Comparison of ENCODE assay signal across 10 cellular contexts in the genomic region with DNA sequence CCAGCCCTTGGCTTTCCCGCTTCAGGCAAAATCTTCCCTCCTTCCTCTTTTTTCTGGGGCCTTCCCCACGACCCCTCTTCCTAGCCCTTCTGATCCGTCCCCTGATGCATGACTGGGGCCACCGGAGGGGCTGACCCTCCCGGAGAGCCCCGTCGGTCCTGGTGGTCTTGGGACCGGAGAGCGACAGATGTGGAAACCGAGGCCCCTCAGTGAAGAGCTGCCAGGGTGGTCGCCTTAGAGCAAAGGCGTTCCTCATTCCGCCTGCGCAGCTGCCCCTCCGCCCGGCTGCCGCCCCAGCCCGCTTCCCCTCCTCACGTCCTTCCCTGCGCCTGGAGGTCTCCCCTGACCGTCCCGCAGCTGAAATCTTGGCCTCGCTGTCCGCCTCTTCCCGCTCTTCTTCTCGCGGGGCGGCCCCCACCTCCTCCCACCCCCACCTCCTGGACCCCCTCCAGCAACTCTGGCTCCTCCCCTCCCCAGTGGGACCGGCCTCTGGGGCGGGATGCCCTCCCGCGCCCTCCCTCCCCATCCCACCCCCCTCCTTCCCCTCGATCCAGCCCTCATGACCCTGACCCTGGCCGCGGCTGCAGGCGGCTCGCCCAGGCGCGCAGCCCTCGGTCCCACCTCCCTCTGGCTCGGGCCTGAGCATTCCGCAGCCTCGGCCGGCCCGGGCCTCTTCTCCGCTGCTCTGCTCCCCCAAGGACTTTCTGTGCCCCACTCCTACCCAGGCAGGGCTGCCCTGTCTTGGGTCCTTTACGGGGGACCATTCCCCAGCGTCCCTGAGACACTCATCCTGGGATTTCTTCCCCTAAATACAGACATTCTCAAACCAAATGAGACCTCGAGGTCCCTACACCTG. TPM values are rescaled to one million over a fixed set of nuclear protein-coding genes. Genes with fewer than 3 reads are reported as not detected.
DNase-seq lines count a peak whose midpoint lies in the region; ATAC-seq and TF ChIP-seq lines count a peak whose summit lies in the region.
"Had no signal": no experiment of that assay in that cellular context is flagged by ENCODE, and none has a peak within 500 bp of the region (broad histone marks: within the 10 kb centered on the region; RNA-seq: fewer than 3 reads in every experiment).

A gene (minus strand): TSS at position 367 of the 856 bp plus-strand sequence. CDS start 1,020 bp downstream, outside the sequence.

- intact Hi-C loops in breast epithelium (cut with DNase I; ENCODE audit: low total_unique reads) (no loop called here), mammary epithelial cell (cut with micrococcal nuclease) (no loop called here), uterus (cut with DNase I; ENCODE audit: low total_unique reads) (no loop called here)

- CTCF ChIA-PET in mammary epithelial cell (lab: Charles Lee; ENCODE audit: low non-redundant PET): no interaction called here

- no peak within 1 kb of the TSS for H3K4ac ChIP-seq in neuronal stem cell (ENCODE audit: low read length)

- no TSS peak for BruUV-seq in mammary epithelial cell (replicated peaks; lab: Mats Ljungman, UMichigan)

- H2BK5ac ChIP-seq in neuronal stem cell (ENCODE audit: low read length): peak within 1 kb of the TSS; percentile 43

- no peaks in the 10 kb centered on the region for H3K79me1 ChIP-seq in neuronal stem cell (ENCODE audit: low read depth, low read length)

- ATAC-seq in GM18909 (IDR thresholded peaks at IDR 0.05; ENCODE audit: poor library complexity, unreplicated experiment) (no peak), HG03457 (IDR thresholded peaks at IDR 0.05; ENCODE audit: unreplicated experiment) (no peak)
- ATAC-seq: HCT116 had no signal

- no peaks in the 10 kb centered on the region for H3K27me3 ChIP-seq in breast epithelium
- peaks cover 21% of the 10 kb centered on the region for H3K27me3 ChIP-seq in mammary epithelial cell (ENCODE audit: insufficient read depth, low read length)
- H3K27me3 ChIP-seq in hepatocyte: peaks cover 22% of the 10 kb centered on the region
- peaks cover 13 to 49% (median 37%) of the 10 kb centered on the region in 3 experiments for H3K27me3 ChIP-seq in neuronal stem cell (ENCODE audit: control insufficient read depth in 3 of 3, insufficient read depth in 3 of 3, low read depth in 1 of 3, low read length in 3 of 3)
- H3K27me3 ChIP-seq in uterus: no peaks in the 10 kb centered on the region

- no peaks in the 10 kb centered on the region for H4K20me1 ChIP-seq in mammary epithelial cell (ENCODE audit: insufficient read depth, low read length)
- H4K20me1 ChIP-seq in hepatocyte (ENCODE audit: insufficient read depth, poor library complexity, severe bottlenecking): no peaks in the 10 kb centered on the region

- peak within 1 kb of the TSS; percentile 77 for H2BK15ac ChIP-seq in neuronal stem cell (ENCODE audit: low read length)

- no peak within 1 kb of the TSS for H4K8ac ChIP-seq in neuronal stem cell (ENCODE audit: low read depth, low read length)

- H3K4me3 ChIP-seq in breast epithelium (peak within 1 kb of the TSS; percentile 49 to 81 (median 63)), mammary epithelial cell (replicated peaks in 1 of 3; ENCODE audit: insufficient read depth in 1 of 3, low read depth in 2 of 3, low read length in 3 of 3) (peak within 1 kb of the TSS in 1 of 3 experiments; percentile 4), hepatocyte (peak within 1 kb of the TSS; percentile 20), neuronal stem cell (ENCODE audit: low read length in 2 of 2) (peak within 1 kb of the TSS; percentile 43 to 70), uterus (peak within 1 kb of the TSS; percentile 65 to 80)

- H3K18ac ChIP-seq in neuronal stem cell (ENCODE audit: low read length): peak within 1 kb of the TSS; percentile 89

- H3K9ac ChIP-seq in mammary epithelial cell (ENCODE audit: insufficient read depth, low read length): no peak within 1 kb of the TSS
- H3K9ac ChIP-seq in neuronal stem cell (ENCODE audit: low read depth, low read length, poor library complexity): peak within 1 kb of the TSS; percentile 30

- TF ChIP-seq CTCF in breast epithelium (IDR thresholded peaks at IDR 0.05): no peak
- no peak for TF ChIP-seq CTCF in mammary epithelial cell (conservative IDR thresholded peaks at IDR 0.05 in 1 of 2, IDR thresholded peaks at IDR 0.05 in 1 of 2; ENCODE audit: extremely low read depth in 1 of 2, insufficient read depth in 1 of 2, low read depth in 1 of 2, low read length in 2 of 2)
- no peak for TF ChIP-seq CTCF in hepatocyte (IDR thresholded peaks at IDR 0.05; ENCODE audit: poor library complexity)
- peak in 1 of 4 experiments; percentile 4 for TF ChIP-seq CTCF in uterus (IDR thresholded peaks at IDR 0.05)

- peak within 1 kb of the TSS; percentile 72 to 94 for H3K27ac ChIP-seq in breast epithelium
- no peak within 1 kb of the TSS for H3K27ac ChIP-seq in mammary epithelial cell (ENCODE audit: insufficient read depth, low read depth, low read length)
- H3K27ac ChIP-seq in hepatocyte: no peak within 1 kb of the TSS
- no peak within 1 kb of the TSS for H3K27ac ChIP-seq in neuronal stem cell (replicated peaks; ENCODE audit: low read length)
- peak within 1 kb of the TSS; percentile 94 to 96 for H3K27ac ChIP-seq in uterus

- H3K9me3 ChIP-seq in breast epithelium: peaks cover 0 to 6% of the 10 kb centered on the region in 2 donors
- H3K9me3 ChIP-seq in mammary epithelial cell (replicated peaks; ENCODE audit: insufficient read depth, low read length): no peaks in the 10 kb centered on the region
- no peaks in the 10 kb centered on the region for H3K9me3 ChIP-seq in hepatocyte (ENCODE audit: low read depth)
- peaks cover 3 to 5% of the 10 kb centered on the region in 2 donors for H3K9me3 ChIP-seq in neuronal stem cell (replicated peaks in 1 of 2; ENCODE audit: control insufficient read depth in 2 of 2, insufficient read depth in 1 of 2, low read depth in 1 of 2, low read length in 2 of 2)
- no peaks in the 10 kb centered on the region for H3K9me3 ChIP-seq in uterus

- no peak within 1 kb of the TSS for H2AFZ ChIP-seq in mammary epithelial cell (ENCODE audit: low read depth, low read length)
- H2AFZ ChIP-seq in hepatocyte: peak within 1 kb of the TSS; percentile 52
- H2AFZ ChIP-seq in neuronal stem cell (ENCODE audit: low read length): peak within 1 kb of the TSS; percentile 86

- peak within 1 kb of the TSS; percentile 61 for H3K23ac ChIP-seq in neuronal stem cell (ENCODE audit: low read depth, low read length, poor library complexity)

- in situ Hi-C loops in mammary epithelial cell (cut with MboI; ENCODE audit: low sequenced_read_pairs in 2 of 2): no loop called here

- no peak within 1 kb of the TSS for H2BK12ac ChIP-seq in neuronal stem cell (ENCODE audit: low read length)

- H2BK120ac ChIP-seq in neuronal stem cell (ENCODE audit: low read depth, low read length): no peak within 1 kb of the TSS

- H3K14ac ChIP-seq in neuronal stem cell (ENCODE audit: low read length): no peak within 1 kb of the TSS

- no peak for TF ChIP-seq POLR2A in breast epithelium (IDR thresholded peaks at IDR 0.05)
- peak in 1 of 2 donors; percentile 49 for TF ChIP-seq POLR2A in uterus (IDR thresholded peaks at IDR 0.05)

- H3K4me1 ChIP-seq in breast epithelium (peaks cover 0 to 12% of the 10 kb centered on the region in 2 donors), mammary epithelial cell (ENCODE audit: insufficient read depth, low read length) (peaks cover 6% of the 10 kb centered on the region), hepatocyte (ENCODE audit: insufficient read depth) (peaks cover 20% of the 10 kb centered on the region), neuronal stem cell (ENCODE audit: control insufficient read depth in 2 of 2, insufficient read depth in 1 of 2, low read depth in 1 of 2, low read length in 2 of 2) (peaks cover 10% of the 10 kb centered on the region in 2 donors), uterus (peaks cover 0 to 9% of the 10 kb centered on the region in 2 donors)

- H2AK5ac ChIP-seq in neuronal stem cell (ENCODE audit: low read depth, low read length): peak within 1 kb of the TSS; percentile 36

- no peaks in the 10 kb centered on the region for H3K79me2 ChIP-seq in mammary epithelial cell (ENCODE audit: insufficient read depth, low read length)
- H3K79me2 ChIP-seq in hepatocyte: no peaks in the 10 kb centered on the region

- dilution Hi-C loops in mammary epithelial cell (cut with HindIII; ENCODE audit: low sequenced_read_pairs): no loop called here

- H4K91ac ChIP-seq in neuronal stem cell (ENCODE audit: low read depth, low read length, poor library complexity): no peak within 1 kb of the TSS

- DNase-seq in breast epithelium (ENCODE audit: low spot score in 2 of 2): no peak
- no peak for DNase-seq in mammary epithelial cell
- peak; percentile 44 for DNase-seq in hepatocyte (ENCODE audit: low spot score)
- no peak for DNase-seq in neuronal stem cell (ENCODE audit: low spot score)
- peak; percentile 84 to 87 for DNase-seq in uterus
- DNase-seq in globus pallidus (ENCODE audit: low spot score): no peak
- DNase-seq: NCI-H1092 treated with DMSO at 0.1 percent for 48 hours had no signal

- H3K36me3 ChIP-seq in breast epithelium (no peaks in the 10 kb centered on the region), mammary epithelial cell (ENCODE audit: insufficient read depth, low read length) (no peaks in the 10 kb centered on the region), hepatocyte (replicated peaks; ENCODE audit: insufficient read depth, low read depth) (no peaks in the 10 kb centered on the region), neuronal stem cell (replicated peaks in 1 of 2; ENCODE audit: control insufficient read depth in 2 of 2, insufficient read depth in 2 of 2, low read length in 2 of 2) (no peaks in the 10 kb centered on the region), uterus (no peaks in the 10 kb centered on the region)

- no peaks in the 10 kb centered on the region for H3K9me2 ChIP-seq in hepatocyte (replicated peaks; ENCODE audit: insufficient read depth)

- 35% methylated on average over 10 of the region's 49 CpGs for WGBS in mammary epithelial cell (ENCODE audit: low coverage, missing lambda C conversion rate)
- WGBS in hepatocyte (ENCODE audit: low lambda C conversion rate, missing lambda C conversion rate): 8% methylated on average over 33 of the region's 49 CpGs
- no CpG with 5 or more reads among the region's 49 CpGs for WGBS in neuronal stem cell (ENCODE audit: extremely low coverage in 2 of 2, insufficient read length in 2 of 2, insufficient replicate concordance in 1 of 2), 2 donors

- H3K4me2 ChIP-seq in mammary epithelial cell (ENCODE audit: insufficient read depth, low read depth, low read length): no peak within 1 kb of the TSS
- H3K4me2 ChIP-seq in hepatocyte: peak within 1 kb of the TSS; percentile 89
- peak within 1 kb of the TSS; percentile 75 for H3K4me2 ChIP-seq in neuronal stem cell (ENCODE audit: insufficient read depth, low read length, poor library complexity, severe bottlenecking)

RNA-seq across cellular contexts. Expression of the gene that starts here (rescaled TPM):
- total RNA-seq in breast epithelium (100 to 1,000 TPM; 156 to 297 (median 267) TPM), mammary epithelial cell (under 1 TPM in 1 of 2 donors, not detected in 1; 0.17 TPM), hepatocyte (104 and 122 TPM in 2 replicates), uterus (100 to 1,000 TPM; 128 to 536 (median 236) TPM)
- polyA plus RNA-seq in mammary epithelial cell (0.23 TPM), hepatocyte (164 and 187 TPM in 2 replicates)
- not detected for polyA minus RNA-seq in mammary epithelial cell
- polyA plus RNA-seq in neuronal stem cell (2013, experiment 1 of 2): 0.99 TPM
- polyA plus RNA-seq in neuronal stem cell (2013, experiment 2 of 2): 1.0 TPM

Comparison
In these comparisons a context has a peak if more than half of its experiments do, and no peak if none do; other contexts are left out.
1. RNA of the gene that starts here (total RNA-seq): 156 to 297 TPM in breast epithelium, 128 to 536 TPM in uterus and 104 to 122 TPM in hepatocyte; 0.17 TPM in mammary epithelial cell; every median in the first group is over 10 times any median in the second.
2. RNA of the gene that starts here (polyA plus RNA-seq): 164 to 187 TPM in hepatocyte; 0.23 TPM in mammary epithelial cell (single experiment); every median in the first group is over 100 times any median in the second.
3. H3K27ac ChIP-seq: peak in breast epithelium (2 of 2) and uterus (2 of 2); none in mammary epithelial cell (single experiment), hepatocyte (single experiment) and neuronal stem cell (single experiment).
4. DNase-seq: peak in hepatocyte (single experiment) and uterus (2 of 2); none in breast epithelium (0 of 2), mammary epithelial cell (single experiment), neuronal stem cell (single experiment) and globus pallidus (single experiment).